8 cellular contexts compared by ENCODE assay signal in genomic region chr17:7241783-7242716, GRCh38. TPM values are rescaled to one million over a fixed set of nuclear protein-coding genes. Genes with fewer than 3 reads are reported as not detected.
DNase-seq lines count a peak whose midpoint lies in the region; ATAC-seq and TF ChIP-seq lines count a peak whose summit lies in the region.

Gene GABARAP, minus strand, starts transcription at chr17:7242449. Its CDS starts 119 bp downstream, at chr17:7242330.

- peaks cover 39% of the 10 kb centered on the region for H3K4me1 Mint-ChIP-seq in activated naive CD4-positive, alpha-beta T cell treated with anti-CD3 and anti-CD28 coated beads for 36 hours (ENCODE audit: low read depth)

- WGBS in gastroesophageal sphincter (ENCODE audit: low coverage in 1 of 2), 2 donors: 1 to 2% methylated on average over 4 to 23 of the region's 62 CpGs

- no peak for TF ChIP-seq EP300 in gastroesophageal sphincter (IDR thresholded peaks at IDR 0.05)

- ATAC-seq in GM21717 (IDR thresholded peaks at IDR 0.05; ENCODE audit: unreplicated experiment) (peak; percentile 27), gastroesophageal sphincter (peak; percentile 37)

- DNase-seq in COLO829 (ENCODE audit: low spot score) (peak; percentile 83), MG63 (peak; percentile 80), SK-N-MC (ENCODE audit: low read depth, low spot score) (no peak)
- DNase-seq in activated naive CD4-positive, alpha-beta T cell treated with anti-CD3 and anti-CD28 coated beads for 36 hours: peak; percentile 93

- H3K4me3 ChIP-seq in MG63 (peak within 1 kb of the TSS; percentile 91), SK-N-MC (peak within 1 kb of the TSS; percentile 83), gastroesophageal sphincter (peak within 1 kb of the TSS; percentile 78 to 87), neutrophil (ENCODE audit: low read depth in 1 of 2, low read length in 1 of 2) (peak within 1 kb of the TSS; percentile 84 to 98)

- peak within 1 kb of the TSS; percentile 98 for H3K27ac Mint-ChIP-seq in activated naive CD4-positive, alpha-beta T cell treated with anti-CD3 and anti-CD28 coated beads for 36 hours

- H3K9me3 Mint-ChIP-seq in activated naive CD4-positive, alpha-beta T cell treated with anti-CD3 and anti-CD28 coated beads for 36 hours: no peaks in the 10 kb centered on the region

- peak within 1 kb of the TSS; percentile 96 for H3K9ac ChIP-seq in SK-N-MC (ENCODE audit: insufficient read length)

- no peaks in the 10 kb centered on the region for H3K27me3 ChIP-seq in MG63
- no peaks in the 10 kb centered on the region for H3K27me3 ChIP-seq in gastroesophageal sphincter
- no peaks in the 10 kb centered on the region for H3K27me3 ChIP-seq in neutrophil

- intact Hi-C loops in activated naive CD4-positive, alpha-beta T cell treated with anti-CD3 and anti-CD28 coated beads for 36 hours (cut with micrococcal nuclease): no loop called here

- no peaks in the 10 kb centered on the region for H3K27me3 Mint-ChIP-seq in activated naive CD4-positive, alpha-beta T cell treated with anti-CD3 and anti-CD28 coated beads for 36 hours (ENCODE audit: low read depth)

- peak within 1 kb of the TSS; percentile 96 for H3K27ac ChIP-seq in SK-N-MC
- H3K27ac ChIP-seq in gastroesophageal sphincter: peak within 1 kb of the TSS; percentile 80 to 98 (median 96)
- H3K27ac ChIP-seq in neutrophil: peak within 1 kb of the TSS; percentile 99

- CTCF ChIA-PET in activated naive CD4-positive, alpha-beta T cell treated with anti-CD3 and anti-CD28 coated beads for 36 hours (lab: Charles Lee): interaction anchor here (0.9 to 2.7 kb wide), 4 partner anchors 22 to 239 kb away, joined by 3 to 16 read pairs (median 3); partner anchors contain the start of genes ACADVL, DLG4 and SLC35G6

- peak; percentile 30 to 59 for TF ChIP-seq POLR2A in gastroesophageal sphincter (IDR thresholded peaks at IDR 0.05)

- peak in 1 of 4 experiments; percentile 12 for TF ChIP-seq CTCF in gastroesophageal sphincter (IDR thresholded peaks at IDR 0.05)
- peak; percentile 16 for TF ChIP-seq CTCF in neutrophil (IDR thresholded peaks at IDR 0.05)
- TF ChIP-seq CTCF in subcutaneous adipose tissue (IDR thresholded peaks at IDR 0.05; ENCODE audit: low read depth): no peak

- H3K9me3 ChIP-seq in MG63 (no peaks in the 10 kb centered on the region), SK-N-MC (ENCODE audit: low read depth, low read length) (no peaks in the 10 kb centered on the region), gastroesophageal sphincter (no peaks in the 10 kb centered on the region), neutrophil (no peaks in the 10 kb centered on the region)

- H3K36me3 ChIP-seq in MG63 (peaks cover 29% of the 10 kb centered on the region), SK-N-MC (ENCODE audit: insufficient read depth, low read length) (peaks cover 44% of the 10 kb centered on the region), gastroesophageal sphincter (peaks cover 0 to 50% of the 10 kb centered on the region in 2 donors), neutrophil (peaks cover 53% of the 10 kb centered on the region)

- peak within 1 kb of the TSS; percentile 94 for H3K4me3 Mint-ChIP-seq in activated naive CD4-positive, alpha-beta T cell treated with anti-CD3 and anti-CD28 coated beads for 36 hours

- peaks cover 34% of the 10 kb centered on the region for H3K36me3 Mint-ChIP-seq in activated naive CD4-positive, alpha-beta T cell treated with anti-CD3 and anti-CD28 coated beads for 36 hours (ENCODE audit: low read depth)

- H3K4me1 ChIP-seq in gastroesophageal sphincter: peaks cover 8 to 51% (median 28%) of the 10 kb centered on the region in 3 donors
- peaks cover 38 to 40% of the 10 kb centered on the region in 2 experiments for H3K4me1 ChIP-seq in neutrophil (ENCODE audit: control insufficient read depth in 1 of 2, insufficient read depth in 1 of 2, low read depth in 1 of 2, low read length in 1 of 2)

RNA-seq across cellular contexts. Expression of gene GABARAP, which starts in this region (rescaled TPM):
- total RNA-seq in MG63 (2014; rRNA removed; shearing (Covaris generic); ENCODE audit: low replicate concordance): 36.7 and 148 TPM in 2 replicates
- 100 to 1,000 TPM; 137 to 152 TPM for total RNA-seq in activated naive CD4-positive, alpha-beta T cell treated with anti-CD3 and anti-CD28 coated beads for 36 hours
- total RNA-seq in gastroesophageal sphincter: 100 to 1,000 TPM; 289 to 437 (median 386) TPM
- 100 to 1,000 TPM; 350 to 658 (median 462) TPM for total RNA-seq in subcutaneous adipose tissue
